In the genomic region with DNA sequence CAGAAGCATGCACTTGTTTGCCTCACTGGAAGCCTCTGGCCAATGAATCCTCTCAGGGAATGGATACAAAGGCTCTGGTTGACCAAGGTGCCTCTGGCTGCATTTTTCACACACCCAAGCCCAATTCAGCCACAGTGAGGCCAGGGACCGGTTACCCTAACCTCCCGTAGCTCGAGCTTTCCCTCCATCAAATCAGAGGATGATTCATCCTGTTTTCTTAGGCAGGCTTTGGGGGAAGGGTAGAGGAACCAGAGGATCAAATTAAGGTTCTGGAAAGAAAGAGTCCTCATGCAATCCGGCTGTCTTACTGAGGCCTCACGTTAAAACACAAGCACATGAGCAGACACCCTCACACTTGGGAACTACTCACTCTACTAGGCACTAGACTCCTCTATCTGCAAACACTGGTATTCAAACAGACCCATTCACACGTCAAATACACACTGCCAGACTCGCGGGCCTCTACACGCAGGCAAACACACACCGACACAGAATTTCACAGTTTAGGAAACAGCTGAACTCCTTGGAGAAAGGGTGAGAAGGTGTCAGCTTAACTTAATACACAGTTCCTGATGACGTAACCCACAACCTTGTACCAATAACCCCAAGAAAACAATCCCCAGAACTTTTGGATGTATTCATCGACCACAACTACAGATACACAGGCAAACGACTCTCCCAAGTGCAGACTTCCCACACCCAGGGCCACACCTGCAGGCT, we compare ENCODE assay signal across 1 cellular context.
TF ChIP-seq lines count a peak whose summit lies in the region.

No MANE protein-coding gene starts in this region.

TF ChIP-seq in IMR-90, 13 proteins besides CTCF, POLR2A, EP300 and RAD21:
- TF ChIP-seq MAFK (IDR thresholded peaks at IDR 0.05; ENCODE audit: low read depth, low read length), result no peak
- TF ChIP-seq, protein P1, sequence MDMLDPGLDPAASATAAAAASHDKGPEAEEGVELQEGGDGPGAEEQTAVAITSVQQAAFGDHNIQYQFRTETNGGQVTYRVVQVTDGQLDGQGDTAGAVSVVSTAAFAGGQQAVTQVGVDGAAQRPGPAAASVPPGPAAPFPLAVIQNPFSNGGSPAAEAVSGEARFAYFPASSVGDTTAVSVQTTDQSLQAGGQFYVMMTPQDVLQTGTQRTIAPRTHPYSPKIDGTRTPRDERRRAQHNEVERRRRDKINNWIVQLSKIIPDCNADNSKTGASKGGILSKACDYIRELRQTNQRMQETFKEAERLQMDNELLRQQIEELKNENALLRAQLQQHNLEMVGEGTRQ (IDR thresholded peaks at IDR 0.05; ENCODE audit: low read depth, low read length), result no peak
- no peak for TF ChIP-seq SMC3 (IDR thresholded peaks at IDR 0.05; ENCODE audit: low read depth, low read length)
- no peak for TF ChIP-seq CHD1 (IDR thresholded peaks at IDR 0.05; ENCODE audit: low read depth, low read length)
- no peak for TF ChIP-seq ELK1 (IDR thresholded peaks at IDR 0.05; ENCODE audit: borderline replicate concordance, low read depth, low read length)
- TF ChIP-seq CEBPB (IDR thresholded peaks at IDR 0.05; ENCODE audit: low read depth, low read length), result no peak
- no peak for TF ChIP-seq RFX5 (IDR thresholded peaks at IDR 0.05; ENCODE audit: low read depth, low read length)
- no peak for TF ChIP-seq FOS (IDR thresholded peaks at IDR 0.05; ENCODE audit: low read depth, low read length)
- TF ChIP-seq MAZ (IDR thresholded peaks at IDR 0.05; ENCODE audit: borderline replicate concordance, low read depth, low read length), result no peak
- TF ChIP-seq BHLHE40 (IDR thresholded peaks at IDR 0.05; ENCODE audit: low read depth, low read length), result no peak
- TF ChIP-seq MXI1 (IDR thresholded peaks at IDR 0.05; ENCODE audit: borderline replicate concordance, low read depth, low read length), result no peak
- TF ChIP-seq RCOR1 (IDR thresholded peaks at IDR 0.05; ENCODE audit: insufficient replicate concordance, low read length), result no peak
- no peak for TF ChIP-seq NFE2L2 (IDR thresholded peaks at IDR 0.05; ENCODE audit: low read depth, low read length)
